In genomic region chr19:14318873-14319272, GRCh38 we compare ENCODE assay signal across 11 cellular contexts.
DNase-seq lines count a peak whose midpoint lies in the region; ATAC-seq and TF ChIP-seq lines count a peak whose summit lies in the region.
"Had no signal": no experiment of that assay in that cellular context is flagged by ENCODE, and none has a peak within 500 bp of the region (broad histone marks: within the 10 kb centered on the region; RNA-seq: fewer than 3 reads in every experiment).

No MANE protein-coding gene starts in this region.

- H3K4me1 Mint-ChIP-seq in activated CD8-positive, alpha-beta T cell treated with anti-CD3 and anti-CD28 coated beads for 36 hours (ENCODE audit: low read depth) = no peaks in the 10 kb centered on the region
- H3K4me1 Mint-ChIP-seq in activated CD8-positive, alpha-beta T cell treated with anti-CD3 and anti-CD28 coated beads, Interleukin-2, amount 10 ng/mL, durations not matched to agents 7 days and 5 days (ENCODE audit: low read depth) = no peaks in the 10 kb centered on the region

- no peak overlapping the region for H3K27ac ChIP-seq in heart left ventricle

- POLR2A ChIA-PET in activated CD8-positive, alpha-beta T cell treated with anti-CD3 and anti-CD28 coated beads for 36 hours (lab: Charles Lee) = interaction anchor here (0.6 kb wide), 1 partner anchor 138 kb away, joined by 3 read pairs; no protein-coding TSS in a partner anchor
- POLR2A ChIA-PET in activated CD8-positive, alpha-beta T cell treated with anti-CD3 and anti-CD28 coated beads, Interleukin-2, amount 10 ng/mL, durations not matched to agents 7 days and 5 days (lab: Charles Lee) = no interaction called here

- H3K4me3 ChIP-seq in heart left ventricle (no peak overlapping the region), retinal pigment epithelial cell (ENCODE audit: low read length) (no peak overlapping the region)

- H3K27me3 Mint-ChIP-seq in activated CD8-positive, alpha-beta T cell treated with anti-CD3 and anti-CD28 coated beads for 36 hours = no peaks in the 10 kb centered on the region
- no peaks in the 10 kb centered on the region for H3K27me3 Mint-ChIP-seq in activated CD8-positive, alpha-beta T cell treated with anti-CD3 and anti-CD28 coated beads, Interleukin-2, amount 10 ng/mL, durations not matched to agents 7 days and 5 days (ENCODE audit: low read depth)

- H3K4me1 ChIP-seq in heart left ventricle = no peaks in the 10 kb centered on the region

- intact Hi-C loops in activated CD8-positive, alpha-beta T cell treated with anti-CD3 and anti-CD28 coated beads for 36 hours (cut with micrococcal nuclease) = no loop called here
- intact Hi-C loops in heart left ventricle (cut with DNase I) = no loop called here

- no peaks in the 10 kb centered on the region for H3K36me3 Mint-ChIP-seq in activated CD8-positive, alpha-beta T cell treated with anti-CD3 and anti-CD28 coated beads for 36 hours (ENCODE audit: low read depth)
- no peaks in the 10 kb centered on the region for H3K36me3 Mint-ChIP-seq in activated CD8-positive, alpha-beta T cell treated with anti-CD3 and anti-CD28 coated beads, Interleukin-2, amount 10 ng/mL, durations not matched to agents 7 days and 5 days (ENCODE audit: low read depth)

- peaks cover 0 to 6% (median 0%) of the 10 kb centered on the region in 9 donors for H3K27me3 ChIP-seq in heart left ventricle

- H3K27ac Mint-ChIP-seq in activated CD8-positive, alpha-beta T cell treated with anti-CD3 and anti-CD28 coated beads for 36 hours = no peak overlapping the region
- no peak overlapping the region for H3K27ac Mint-ChIP-seq in activated CD8-positive, alpha-beta T cell treated with anti-CD3 and anti-CD28 coated beads, Interleukin-2, amount 10 ng/mL, durations not matched to agents 7 days and 5 days

- TF ChIP-seq POLR2A in heart left ventricle (IDR thresholded peaks at IDR 0.05) = no peak

- H3K4me3 Mint-ChIP-seq in activated CD8-positive, alpha-beta T cell treated with anti-CD3 and anti-CD28 coated beads for 36 hours = no peak overlapping the region
- no peak overlapping the region for H3K4me3 Mint-ChIP-seq in activated CD8-positive, alpha-beta T cell treated with anti-CD3 and anti-CD28 coated beads, Interleukin-2, amount 10 ng/mL, durations not matched to agents 7 days and 5 days

- WGBS in heart left ventricle, 4 donors = 11 to 30% (median 18%) methylated on average over 10 to 12 of the region's 12 CpGs

- no peak for TF ChIP-seq CTCF in activated CD8-positive, alpha-beta T cell treated with anti-CD3 and anti-CD28 coated beads for 36 hours (IDR thresholded peaks at IDR 0.05)
- TF ChIP-seq CTCF in heart left ventricle (IDR thresholded peaks at IDR 0.05) (peak in 5 of 12 donors; percentile 11 to 31 (median 17)), retinal pigment epithelial cell (conservative IDR thresholded peaks at IDR 0.05; ENCODE audit: low read depth, low read length) (peak; percentile 46)

- H3K9me3 Mint-ChIP-seq in activated CD8-positive, alpha-beta T cell treated with anti-CD3 and anti-CD28 coated beads for 36 hours = no peaks in the 10 kb centered on the region
- H3K9me3 Mint-ChIP-seq in activated CD8-positive, alpha-beta T cell treated with anti-CD3 and anti-CD28 coated beads, Interleukin-2, amount 10 ng/mL, durations not matched to agents 7 days and 5 days (ENCODE audit: insufficient read depth) = no peaks in the 10 kb centered on the region

- DNase-seq in activated CD8-positive, alpha-beta T cell treated with anti-CD3 and anti-CD28 coated beads for 36 hours = peak; percentile 40
- DNase-seq in activated CD8-positive, alpha-beta T cell treated with anti-CD3 and anti-CD28 coated beads, Interleukin-2, amount 10 ng/mL, durations not matched to agents 7 days and 5 days = no peak
- peak; percentile 23 for DNase-seq in SW480 (ENCODE audit: low spot score)
- DNase-seq in heart left ventricle = peak in 3 of 5 donors; percentile 10 to 63 (median 24)
- no peak for DNase-seq in retinal pigment epithelial cell (ENCODE audit: low read depth)
- no peak for DNase-seq in NCI-H774 (lab: John Stamatoyannopoulos, UW)
- DNase-seq: KBM-7, midbrain, NCI-H345 had no signal

- no peaks in the 10 kb centered on the region for H3K36me3 ChIP-seq in heart left ventricle

- CTCF ChIA-PET in activated CD8-positive, alpha-beta T cell treated with anti-CD3 and anti-CD28 coated beads for 36 hours (lab: Charles Lee) = interaction anchor here (2.2 kb wide), 1 partner anchor 30 kb away, joined by 9 read pairs; no protein-coding TSS in a partner anchor
- CTCF ChIA-PET in activated CD8-positive, alpha-beta T cell treated with anti-CD3 and anti-CD28 coated beads, Interleukin-2, amount 10 ng/mL, durations not matched to agents 7 days and 5 days (lab: Charles Lee) = interaction anchor here (3.6 kb wide), 1 partner anchor 29 kb away, joined by 11 read pairs; no protein-coding TSS in a partner anchor

- peaks cover 0 to 13% (median 4%) of the 10 kb centered on the region in 12 donors for H3K9me3 ChIP-seq in heart left ventricle

- no peak for ATAC-seq in activated CD8-positive, alpha-beta T cell treated with anti-CD3 and anti-CD28 coated beads for 36 hours
- no peak for ATAC-seq in activated CD8-positive, alpha-beta T cell treated with anti-CD3 and anti-CD28 coated beads, Interleukin-2, amount 10 ng/mL, durations not matched to agents 7 days and 5 days
- ATAC-seq in heart left ventricle = peak in 1 of 4 donors; percentile 36
- ATAC-seq in HG02885 (IDR thresholded peaks at IDR 0.05; ENCODE audit: poor library complexity, unreplicated experiment) = no peak
- ATAC-seq in HG03196 (IDR thresholded peaks at IDR 0.05; ENCODE audit: unreplicated experiment) = no peak

Comparison
In these comparisons a context has a peak if more than half of its experiments do, and no peak if none do; other contexts are left out.
1. DNase-seq: peak in activated CD8-positive, alpha-beta T cell treated with anti-CD3 and anti-CD28 coated beads for 36 hours (single experiment), SW480 (single experiment) and heart left ventricle (3 of 5); none in activated CD8-positive, alpha-beta T cell treated with anti-CD3 and anti-CD28 coated beads, Interleukin-2, amount 10 ng/mL, durations not matched to agents 7 days and 5 days (single experiment), retinal pigment epithelial cell (single experiment) and NCI-H774 (single experiment).